27 cellular contexts compared by ENCODE assay signal in the genomic region with DNA sequence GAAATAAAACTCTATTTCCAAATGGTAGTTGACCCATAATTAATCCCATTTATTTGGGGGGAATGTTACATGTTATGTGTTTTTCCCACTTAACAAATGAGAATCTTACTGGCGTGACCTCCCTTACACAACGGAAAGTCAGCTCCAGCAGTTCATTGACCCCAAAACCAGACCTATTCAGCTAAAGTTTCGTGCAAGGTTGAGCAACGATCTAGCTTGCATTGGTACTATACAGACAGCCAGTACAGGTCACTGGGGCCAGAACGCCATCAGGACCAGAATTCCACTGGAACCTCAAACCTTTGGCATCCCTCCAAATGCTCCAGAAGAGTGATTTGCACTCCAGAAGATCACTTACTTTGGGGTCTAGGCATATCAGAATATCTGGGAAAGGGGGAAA. TPM values are rescaled to one million over a fixed set of nuclear protein-coding genes. Genes with fewer than 3 reads are reported as not detected.
DNase-seq lines count a peak whose midpoint lies in the region; ATAC-seq, FAIRE-seq and TF ChIP-seq lines count a peak whose summit lies in the region.
"Had no signal": no experiment of that assay in that cellular context is flagged by ENCODE, and none has a peak within 500 bp of the region (broad histone marks: within the 10 kb centered on the region; RNA-seq: fewer than 3 reads in every experiment).

No MANE protein-coding gene starts in this region.

- 75% methylated on average over 5 of the region's 5 CpGs for WGBS in right cardiac atrium

- no peak for TF ChIP-seq POLR2A in GM12891 (IDR thresholded peaks at IDR 0.05; ENCODE audit: low read depth, low read length)

- no peaks in the 10 kb centered on the region for H3K27me3 ChIP-seq in right cardiac atrium (ENCODE audit: control insufficient read depth, insufficient read depth)
- H3K27me3 ChIP-seq: MG63 had no signal

- no peaks in the 10 kb centered on the region for H3K9me3 ChIP-seq in right cardiac atrium (ENCODE audit: control insufficient read depth, low read length)
- H3K9me3 ChIP-seq: A549, MG63, SK-N-SH had no signal

- H3K4me3 ChIP-seq in right cardiac atrium (ENCODE audit: low read length), result no peak overlapping the region
- H3K4me3 ChIP-seq: A549, MG63 had no signal

- no peak for FAIRE-seq in GM12891 (lab: Jason Lieb, UNC)
- FAIRE-seq: A549, GM19239, H54 had no signal

- peaks cover 3% of the 10 kb centered on the region for H3K4me1 ChIP-seq in right cardiac atrium (ENCODE audit: control insufficient read depth, insufficient read depth, low read length)

- H3K27ac ChIP-seq in right cardiac atrium (ENCODE audit: low read length), result no peak overlapping the region
- H3K27ac ChIP-seq: A549 had no signal

- ATAC-seq in left lobe of liver, result peak; percentile 56
- no peak for ATAC-seq in right cardiac atrium
- ATAC-seq: A549; CD8-positive, alpha-beta T cell; Panc1 had no signal

- intact Hi-C loops in right cardiac atrium (cut with DNase I), result no loop called here

- DNase-seq in HuH-7 (ENCODE audit: low spot score) (peak; percentile 32), RPMI7951 (ENCODE audit: low read depth) (peak; percentile 67), left lobe of liver (ENCODE audit: low spot score) (peak; percentile 88), renal cortical epithelial cell (ENCODE audit: low read depth) (peak; percentile 82), CD1c-positive myeloid dendritic cell (ENCODE audit: extremely low spot score) (no peak), GM12891 (ENCODE audit: insufficient read length, low spot score) (no peak), right cardiac atrium (no peak)
- DNase-seq: C1 segment of cervical spinal cord; CD8-positive, alpha-beta T cell; DMS153; DND-41; KBM-7; MG63; NCI-H1105 treated with DMSO at 0.1 percent for 48 hours; NCI-H2029; NCI-H446 treated with DMSO at 0.1 percent for 48 hours; NCI-H526; NCI-H82; SK-N-SH; SW 1271 had no signal

TF ChIP-seq in GM12891, 5 proteins besides CTCF, POLR2A, EP300 and RAD21:
- no peak for TF ChIP-seq TAF1 (IDR thresholded peaks at IDR 0.05; ENCODE audit: low read depth, low read length)
- no peak for TF ChIP-seq SPI1 (IDR thresholded peaks at IDR 0.05; ENCODE audit: low read depth, low read length)
- TF ChIP-seq POLR2AphosphoS5 (IDR thresholded peaks at IDR 0.05; ENCODE audit: low read depth, low read length), result no peak
- no peak for TF ChIP-seq PAX5 (IDR thresholded peaks at IDR 0.05; ENCODE audit: insufficient read depth, low read length, severe bottlenecking)
- no peak for TF ChIP-seq POU2F2 (IDR thresholded peaks at IDR 0.05; ENCODE audit: low read depth, low read length)

RNA-seq across cellular contexts. Expression of a gene that starts 6.8 kb away (rescaled TPM):
- 0.68 and 1.3 TPM in 2 replicates for total RNA-seq in RPMI7951 (2014; rRNA removed; shearing (Covaris generic))
- not detected for total RNA-seq in left lobe of liver
- total RNA-seq in renal cortical epithelial cell, result under 0.01 TPM in 1 of 2 replicates, not detected in the other
- not detected for polyA plus RNA-seq in GM12891 (2012; ENCODE audit: low read depth, missing spikeins)
- total RNA-seq in right cardiac atrium, result under 1 TPM in 1 of 4 donors, not detected in 3; 0.09 TPM
- polyA plus RNA-seq in right cardiac atrium, result 0.07 TPM
- total RNA-seq: CD8-positive, alpha-beta T cell; HT-29; LHCN-M2; OCI-LY7 had no signal

Comparison
In these comparisons a context has a peak if more than half of its experiments do, and no peak if none do; other contexts are left out.
1. DNase-seq: peak in HuH-7 (single experiment), RPMI7951 (single experiment), left lobe of liver (single experiment) and renal cortical epithelial cell (single experiment); none in CD1c-positive myeloid dendritic cell (single experiment), GM12891 (single experiment) and right cardiac atrium (0 of 3).